In the genomic region with DNA sequence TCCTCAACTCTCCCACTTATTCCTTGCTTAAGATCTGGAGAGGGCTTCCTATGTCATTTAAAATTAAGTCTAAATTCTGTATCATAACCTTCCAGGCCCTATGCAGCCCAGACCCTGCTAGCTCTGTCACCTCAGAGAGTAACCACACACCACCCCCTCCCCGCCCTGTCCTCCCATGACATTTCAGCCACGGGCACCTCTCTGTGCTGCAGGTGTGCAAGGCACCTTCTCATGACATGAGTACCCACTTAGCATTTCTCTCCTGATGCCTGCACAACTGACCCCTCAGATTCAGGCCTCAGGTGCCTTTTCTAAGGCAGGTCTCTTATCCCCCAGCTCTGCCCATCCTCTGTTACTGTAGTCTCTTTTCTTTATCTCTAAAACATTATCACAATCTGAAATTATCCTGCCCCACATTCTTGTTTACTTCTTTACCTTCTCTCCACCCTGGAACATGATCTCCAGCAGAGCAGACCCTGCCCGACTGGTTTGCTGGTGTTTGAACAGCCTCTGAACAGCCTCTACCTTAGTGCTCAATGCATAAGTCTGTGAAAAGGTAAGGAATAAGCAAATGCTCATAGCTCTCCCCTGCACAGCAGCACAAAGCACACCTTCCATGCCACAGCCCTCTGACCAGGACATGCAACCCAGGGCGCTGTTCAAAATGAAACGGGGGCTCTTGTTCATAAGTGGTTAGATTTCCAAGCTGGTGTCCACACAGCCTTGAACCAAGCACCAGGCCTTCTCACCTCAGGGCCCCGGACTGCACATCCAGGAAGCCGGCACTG, we compare ENCODE assay signal across 1 cellular context.
TF ChIP-seq lines count a peak whose summit lies in the region.

No MANE protein-coding gene starts in this region.

TF ChIP-seq in GM23338, 12 proteins besides CTCF, POLR2A, EP300 and RAD21 (continued from another document):
- TF ChIP-seq, protein P1, sequence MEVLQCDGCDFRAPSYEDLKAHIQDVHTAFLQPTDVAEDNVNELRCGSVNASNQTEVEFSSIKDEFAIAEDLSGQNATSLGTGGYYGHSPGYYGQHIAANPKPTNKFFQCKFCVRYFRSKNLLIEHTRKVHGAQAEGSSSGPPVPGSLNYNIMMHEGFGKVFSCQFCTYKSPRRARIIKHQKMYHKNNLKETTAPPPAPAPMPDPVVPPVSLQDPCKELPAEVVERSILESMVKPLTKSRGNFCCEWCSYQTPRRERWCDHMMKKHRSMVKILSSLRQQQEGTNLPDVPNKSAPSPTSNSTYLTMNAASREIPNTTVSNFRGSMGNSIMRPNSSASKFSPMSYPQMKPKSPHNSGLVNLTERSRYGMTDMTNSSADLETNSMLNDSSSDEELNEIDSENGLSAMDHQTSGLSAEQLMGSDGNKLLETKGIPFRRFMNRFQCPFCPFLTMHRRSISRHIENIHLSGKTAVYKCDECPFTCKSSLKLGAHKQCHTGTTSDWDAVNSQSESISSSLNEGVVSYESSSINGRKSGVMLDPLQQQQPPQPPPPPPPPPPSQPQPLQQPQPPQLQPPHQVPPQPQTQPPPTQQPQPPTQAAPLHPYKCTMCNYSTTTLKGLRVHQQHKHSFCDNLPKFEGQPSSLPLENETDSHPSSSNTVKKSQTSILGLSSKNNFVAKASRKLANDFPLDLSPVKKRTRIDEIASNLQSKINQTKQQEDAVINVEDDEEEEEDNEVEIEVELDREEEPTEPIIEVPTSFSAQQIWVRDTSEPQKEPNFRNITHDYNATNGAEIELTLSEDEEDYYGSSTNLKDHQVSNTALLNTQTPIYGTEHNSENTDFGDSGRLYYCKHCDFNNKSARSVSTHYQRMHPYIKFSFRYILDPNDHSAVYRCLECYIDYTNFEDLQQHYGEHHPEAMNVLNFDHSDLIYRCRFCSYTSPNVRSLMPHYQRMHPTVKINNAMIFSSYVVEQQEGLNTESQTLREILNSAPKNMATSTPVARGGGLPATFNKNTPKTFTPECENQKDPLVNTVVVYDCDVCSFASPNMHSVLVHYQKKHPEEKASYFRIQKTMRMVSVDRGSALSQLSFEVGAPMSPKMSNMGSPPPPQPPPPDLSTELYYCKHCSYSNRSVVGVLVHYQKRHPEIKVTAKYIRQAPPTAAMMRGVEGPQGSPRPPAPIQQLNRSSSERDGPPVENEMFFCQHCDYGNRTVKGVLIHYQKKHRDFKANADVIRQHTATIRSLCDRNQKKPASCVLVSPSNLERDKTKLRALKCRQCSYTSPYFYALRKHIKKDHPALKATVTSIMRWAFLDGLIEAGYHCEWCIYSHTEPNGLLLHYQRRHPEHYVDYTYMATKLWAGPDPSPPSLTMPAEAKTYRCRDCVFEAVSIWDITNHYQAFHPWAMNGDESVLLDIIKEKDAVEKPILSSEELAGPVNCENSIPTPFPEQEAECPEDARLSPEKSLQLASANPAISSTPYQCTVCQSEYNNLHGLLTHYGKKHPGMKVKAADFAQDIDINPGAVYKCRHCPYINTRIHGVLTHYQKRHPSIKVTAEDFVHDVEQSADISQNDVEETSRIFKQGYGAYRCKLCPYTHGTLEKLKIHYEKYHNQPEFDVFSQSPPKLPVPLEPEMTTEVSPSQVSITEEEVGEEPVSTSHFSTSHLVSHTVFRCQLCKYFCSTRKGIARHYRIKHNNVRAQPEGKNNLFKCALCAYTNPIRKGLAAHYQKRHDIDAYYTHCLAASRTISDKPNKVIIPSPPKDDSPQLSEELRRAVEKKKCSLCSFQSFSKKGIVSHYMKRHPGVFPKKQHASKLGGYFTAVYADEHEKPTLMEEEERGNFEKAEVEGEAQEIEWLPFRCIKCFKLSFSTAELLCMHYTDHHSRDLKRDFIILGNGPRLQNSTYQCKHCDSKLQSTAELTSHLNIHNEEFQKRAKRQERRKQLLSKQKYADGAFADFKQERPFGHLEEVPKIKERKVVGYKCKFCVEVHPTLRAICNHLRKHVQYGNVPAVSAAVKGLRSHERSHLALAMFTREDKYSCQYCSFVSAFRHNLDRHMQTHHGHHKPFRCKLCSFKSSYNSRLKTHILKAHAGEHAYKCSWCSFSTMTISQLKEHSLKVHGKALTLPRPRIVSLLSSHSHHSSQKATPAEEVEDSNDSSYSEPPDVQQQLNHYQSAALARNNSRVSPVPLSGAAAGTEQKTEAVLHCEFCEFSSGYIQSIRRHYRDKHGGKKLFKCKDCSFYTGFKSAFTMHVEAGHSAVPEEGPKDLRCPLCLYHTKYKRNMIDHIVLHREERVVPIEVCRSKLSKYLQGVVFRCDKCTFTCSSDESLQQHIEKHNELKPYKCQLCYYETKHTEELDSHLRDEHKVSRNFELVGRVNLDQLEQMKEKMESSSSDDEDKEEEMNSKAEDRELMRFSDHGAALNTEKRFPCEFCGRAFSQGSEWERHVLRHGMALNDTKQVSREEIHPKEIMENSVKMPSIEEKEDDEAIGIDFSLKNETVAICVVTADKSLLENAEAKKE (CRISPR knock-in tag; IDR thresholded peaks at IDR 0.05), result no peak
- TF ChIP-seq NANOG (IDR thresholded peaks at IDR 0.05; ENCODE audit: borderline replicate concordance) (no peak), ZNF331 (CRISPR knock-in tag; IDR thresholded peaks at IDR 0.05; ENCODE audit: low read depth) (no peak), STAT1 (IDR thresholded peaks at IDR 0.05; ENCODE audit: unreplicated experiment) (no peak), EZH2 (IDR thresholded peaks at IDR 0.05; ENCODE audit: low read depth, unreplicated experiment) (no peak)
- TF ChIP-seq, protein P2, sequence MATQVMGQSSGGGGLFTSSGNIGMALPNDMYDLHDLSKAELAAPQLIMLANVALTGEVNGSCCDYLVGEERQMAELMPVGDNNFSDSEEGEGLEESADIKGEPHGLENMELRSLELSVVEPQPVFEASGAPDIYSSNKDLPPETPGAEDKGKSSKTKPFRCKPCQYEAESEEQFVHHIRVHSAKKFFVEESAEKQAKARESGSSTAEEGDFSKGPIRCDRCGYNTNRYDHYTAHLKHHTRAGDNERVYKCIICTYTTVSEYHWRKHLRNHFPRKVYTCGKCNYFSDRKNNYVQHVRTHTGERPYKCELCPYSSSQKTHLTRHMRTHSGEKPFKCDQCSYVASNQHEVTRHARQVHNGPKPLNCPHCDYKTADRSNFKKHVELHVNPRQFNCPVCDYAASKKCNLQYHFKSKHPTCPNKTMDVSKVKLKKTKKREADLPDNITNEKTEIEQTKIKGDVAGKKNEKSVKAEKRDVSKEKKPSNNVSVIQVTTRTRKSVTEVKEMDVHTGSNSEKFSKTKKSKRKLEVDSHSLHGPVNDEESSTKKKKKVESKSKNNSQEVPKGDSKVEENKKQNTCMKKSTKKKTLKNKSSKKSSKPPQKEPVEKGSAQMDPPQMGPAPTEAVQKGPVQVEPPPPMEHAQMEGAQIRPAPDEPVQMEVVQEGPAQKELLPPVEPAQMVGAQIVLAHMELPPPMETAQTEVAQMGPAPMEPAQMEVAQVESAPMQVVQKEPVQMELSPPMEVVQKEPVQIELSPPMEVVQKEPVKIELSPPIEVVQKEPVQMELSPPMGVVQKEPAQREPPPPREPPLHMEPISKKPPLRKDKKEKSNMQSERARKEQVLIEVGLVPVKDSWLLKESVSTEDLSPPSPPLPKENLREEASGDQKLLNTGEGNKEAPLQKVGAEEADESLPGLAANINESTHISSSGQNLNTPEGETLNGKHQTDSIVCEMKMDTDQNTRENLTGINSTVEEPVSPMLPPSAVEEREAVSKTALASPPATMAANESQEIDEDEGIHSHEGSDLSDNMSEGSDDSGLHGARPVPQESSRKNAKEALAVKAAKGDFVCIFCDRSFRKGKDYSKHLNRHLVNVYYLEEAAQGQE (IDR thresholded peaks at IDR 0.05; ENCODE audit: unreplicated experiment), result no peak
- TF ChIP-seq, protein P3, sequence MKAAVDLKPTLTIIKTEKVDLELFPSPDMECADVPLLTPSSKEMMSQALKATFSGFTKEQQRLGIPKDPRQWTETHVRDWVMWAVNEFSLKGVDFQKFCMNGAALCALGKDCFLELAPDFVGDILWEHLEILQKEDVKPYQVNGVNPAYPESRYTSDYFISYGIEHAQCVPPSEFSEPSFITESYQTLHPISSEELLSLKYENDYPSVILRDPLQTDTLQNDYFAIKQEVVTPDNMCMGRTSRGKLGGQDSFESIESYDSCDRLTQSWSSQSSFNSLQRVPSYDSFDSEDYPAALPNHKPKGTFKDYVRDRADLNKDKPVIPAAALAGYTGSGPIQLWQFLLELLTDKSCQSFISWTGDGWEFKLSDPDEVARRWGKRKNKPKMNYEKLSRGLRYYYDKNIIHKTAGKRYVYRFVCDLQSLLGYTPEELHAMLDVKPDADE (IDR thresholded peaks at IDR 0.05), result no peak
